ENCODE assay signal across 1 cellular context in the genomic region with DNA sequence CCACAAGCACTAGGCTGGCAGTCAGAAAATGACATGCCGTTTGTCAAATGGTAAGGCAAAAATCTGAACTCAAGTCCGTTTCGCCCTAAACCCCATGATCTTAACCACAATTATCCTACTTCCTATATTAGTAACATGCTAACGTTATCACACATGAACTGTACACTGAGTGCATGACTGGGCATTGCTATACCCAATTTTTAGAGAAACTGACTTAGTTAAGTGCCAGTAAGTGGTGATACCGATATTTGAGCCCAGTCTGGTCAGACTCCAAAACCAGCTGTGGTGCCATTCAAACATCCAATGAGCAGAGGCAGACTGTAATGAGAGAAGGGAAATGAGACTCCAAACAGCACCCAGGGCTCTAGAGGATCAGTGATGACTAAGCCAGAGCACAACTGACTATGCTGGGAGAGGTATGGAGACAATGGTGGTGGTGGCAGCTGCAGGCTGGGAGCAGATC.
TF ChIP-seq lines count a peak whose summit lies in the region.

No MANE protein-coding gene starts in this region.

TF ChIP-seq in K562, 482 proteins besides CTCF, POLR2A, EP300 and RAD21 (continued from another document):
- TF ChIP-seq, protein P1, sequence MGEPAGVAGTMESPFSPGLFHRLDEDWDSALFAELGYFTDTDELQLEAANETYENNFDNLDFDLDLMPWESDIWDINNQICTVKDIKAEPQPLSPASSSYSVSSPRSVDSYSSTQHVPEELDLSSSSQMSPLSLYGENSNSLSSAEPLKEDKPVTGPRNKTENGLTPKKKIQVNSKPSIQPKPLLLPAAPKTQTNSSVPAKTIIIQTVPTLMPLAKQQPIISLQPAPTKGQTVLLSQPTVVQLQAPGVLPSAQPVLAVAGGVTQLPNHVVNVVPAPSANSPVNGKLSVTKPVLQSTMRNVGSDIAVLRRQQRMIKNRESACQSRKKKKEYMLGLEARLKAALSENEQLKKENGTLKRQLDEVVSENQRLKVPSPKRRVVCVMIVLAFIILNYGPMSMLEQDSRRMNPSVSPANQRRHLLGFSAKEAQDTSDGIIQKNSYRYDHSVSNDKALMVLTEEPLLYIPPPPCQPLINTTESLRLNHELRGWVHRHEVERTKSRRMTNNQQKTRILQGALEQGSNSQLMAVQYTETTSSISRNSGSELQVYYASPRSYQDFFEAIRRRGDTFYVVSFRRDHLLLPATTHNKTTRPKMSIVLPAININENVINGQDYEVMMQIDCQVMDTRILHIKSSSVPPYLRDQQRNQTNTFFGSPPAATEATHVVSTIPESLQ (CRISPR knock-in tag; IDR thresholded peaks at IDR 0.05) = no peak
- TF ChIP-seq NR2C2 (CRISPR knock-in tag; IDR thresholded peaks at IDR 0.05) = no peak
- no peak for TF ChIP-seq NR2C2 (tag; IDR thresholded peaks at IDR 0.05)
- TF ChIP-seq CEBPG (CRISPR knock-in tag; IDR thresholded peaks at IDR 0.05) = no peak
- TF ChIP-seq CEBPG (tag; conservative IDR thresholded peaks at IDR 0.05 in 1 of 2, IDR thresholded peaks at IDR 0.05 in 1 of 2) = no peak
- TF ChIP-seq, protein P2, sequence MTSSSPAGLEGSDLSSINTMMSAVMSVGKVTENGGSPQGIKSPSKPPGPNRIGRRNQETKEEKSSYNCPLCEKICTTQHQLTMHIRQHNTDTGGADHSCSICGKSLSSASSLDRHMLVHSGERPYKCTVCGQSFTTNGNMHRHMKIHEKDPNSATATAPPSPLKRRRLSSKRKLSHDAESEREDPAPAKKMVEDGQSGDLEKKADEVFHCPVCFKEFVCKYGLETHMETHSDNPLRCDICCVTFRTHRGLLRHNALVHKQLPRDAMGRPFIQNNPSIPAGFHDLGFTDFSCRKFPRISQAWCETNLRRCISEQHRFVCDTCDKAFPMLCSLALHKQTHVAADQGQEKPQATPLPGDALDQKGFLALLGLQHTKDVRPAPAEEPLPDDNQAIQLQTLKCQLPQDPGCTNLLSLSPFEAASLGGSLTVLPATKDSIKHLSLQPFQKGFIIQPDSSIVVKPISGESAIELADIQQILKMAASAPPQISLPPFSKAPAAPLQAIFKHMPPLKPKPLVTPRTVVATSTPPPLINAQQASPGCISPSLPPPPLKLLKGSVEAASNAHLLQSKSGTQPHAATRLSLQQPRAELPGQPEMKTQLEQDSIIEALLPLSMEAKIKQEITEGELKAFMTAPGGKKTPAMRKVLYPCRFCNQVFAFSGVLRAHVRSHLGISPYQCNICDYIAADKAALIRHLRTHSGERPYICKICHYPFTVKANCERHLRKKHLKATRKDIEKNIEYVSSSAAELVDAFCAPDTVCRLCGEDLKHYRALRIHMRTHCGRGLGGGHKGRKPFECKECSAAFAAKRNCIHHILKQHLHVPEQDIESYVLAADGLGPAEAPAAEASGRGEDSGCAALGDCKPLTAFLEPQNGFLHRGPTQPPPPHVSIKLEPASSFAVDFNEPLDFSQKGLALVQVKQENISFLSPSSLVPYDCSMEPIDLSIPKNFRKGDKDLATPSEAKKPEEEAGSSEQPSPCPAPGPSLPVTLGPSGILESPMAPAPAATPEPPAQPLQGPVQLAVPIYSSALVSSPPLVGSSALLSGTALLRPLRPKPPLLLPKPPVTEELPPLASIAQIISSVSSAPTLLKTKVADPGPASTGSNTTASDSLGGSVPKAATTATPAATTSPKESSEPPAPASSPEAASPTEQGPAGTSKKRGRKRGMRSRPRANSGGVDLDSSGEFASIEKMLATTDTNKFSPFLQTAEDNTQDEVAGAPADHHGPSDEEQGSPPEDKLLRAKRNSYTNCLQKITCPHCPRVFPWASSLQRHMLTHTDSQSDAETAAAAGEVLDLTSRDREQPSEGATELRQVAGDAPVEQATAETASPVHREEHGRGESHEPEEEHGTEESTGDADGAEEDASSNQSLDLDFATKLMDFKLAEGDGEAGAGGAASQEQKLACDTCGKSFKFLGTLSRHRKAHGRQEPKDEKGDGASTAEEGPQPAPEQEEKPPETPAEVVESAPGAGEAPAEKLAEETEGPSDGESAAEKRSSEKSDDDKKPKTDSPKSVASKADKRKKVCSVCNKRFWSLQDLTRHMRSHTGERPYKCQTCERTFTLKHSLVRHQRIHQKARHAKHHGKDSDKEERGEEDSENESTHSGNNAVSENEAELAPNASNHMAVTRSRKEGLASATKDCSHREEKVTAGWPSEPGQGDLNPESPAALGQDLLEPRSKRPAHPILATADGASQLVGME (CRISPR knock-in tag; IDR thresholded peaks at IDR 0.05) = no peak
- no peak for TF ChIP-seq RCOR1 (IDR thresholded peaks at IDR 0.05; ENCODE audit: borderline replicate concordance in 1 of 2, low read depth in 2 of 2, low read length in 2 of 2)
- TF ChIP-seq ZFP1 (CRISPR knock-in tag; IDR thresholded peaks at IDR 0.05) = 0 out of 2 replicates have a peak, but pooled peaks have one; percentile 33
- TF ChIP-seq GABPA (tag; conservative IDR thresholded peaks at IDR 0.05; ENCODE audit: low read depth) = 0 out of 2 replicates have a peak, but pooled peaks have one; percentile 24
- TF ChIP-seq ETV5 (CRISPR knock-in tag; IDR thresholded peaks at IDR 0.05; ENCODE audit: low read depth) = no peak
- TF ChIP-seq E2F3 (CRISPR knock-in tag; IDR thresholded peaks at IDR 0.05) = no peak
